Comparison of ENCODE assay signal across 7 cellular contexts in the genomic region with DNA sequence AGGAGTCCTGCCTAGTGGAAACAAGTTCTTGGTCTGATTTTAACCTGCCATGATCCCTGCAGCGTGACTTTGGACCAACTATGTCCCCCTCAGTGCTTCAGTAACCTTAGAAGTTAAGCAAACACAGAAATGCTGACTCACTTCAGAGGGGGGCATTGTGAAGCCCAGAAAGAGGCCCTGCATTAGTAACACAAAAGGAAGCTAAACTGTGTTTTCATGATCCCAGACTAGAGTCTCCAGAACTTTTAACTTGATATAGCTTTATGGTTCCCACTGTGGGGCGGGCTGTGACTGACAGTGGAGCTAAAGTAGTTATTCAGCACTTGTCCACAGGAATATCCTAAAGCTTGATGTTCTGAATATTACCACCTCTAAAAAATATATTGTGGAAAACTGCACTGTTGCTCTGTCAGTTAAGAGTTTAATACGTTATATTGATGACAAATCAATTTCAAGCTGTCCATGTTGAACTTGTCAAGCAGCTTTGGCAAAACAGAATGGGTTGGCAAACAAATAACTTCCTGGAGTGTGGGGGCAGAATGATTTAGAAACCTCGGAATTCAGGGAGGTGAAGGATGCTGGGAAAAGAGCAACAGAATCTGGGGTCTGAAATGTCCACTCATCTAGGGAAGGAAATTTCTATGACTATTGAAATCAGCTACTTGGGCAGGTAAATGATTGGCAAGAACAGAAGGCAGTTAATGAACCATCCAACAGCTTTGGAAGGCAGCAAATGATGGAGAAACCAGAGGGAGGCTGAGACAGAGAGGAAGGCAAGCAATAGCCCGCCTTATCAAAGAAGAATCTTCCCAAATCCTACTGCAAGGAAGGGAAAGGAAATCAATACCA.
A peak's percentile ranks its signal among the peaks of the same experiment; 100 is the strongest.
DNase-seq lines count a peak whose midpoint lies in the region; TF ChIP-seq lines count a peak whose summit lies in the region.

No MANE protein-coding gene starts in this region.

- H4K20me1 ChIP-seq in hepatocyte (ENCODE audit: insufficient read depth, poor library complexity, severe bottlenecking): no peaks in the 10 kb centered on the region

- H3K9me3 ChIP-seq in SJSA1 (replicated peaks) (no peaks in the 10 kb centered on the region), hepatocyte (ENCODE audit: low read depth) (no peaks in the 10 kb centered on the region), suprapubic skin (no peaks in the 10 kb centered on the region)

- H3K4me1 ChIP-seq in SJSA1 (replicated peaks) (peaks cover 16% of the 10 kb centered on the region), hepatocyte (ENCODE audit: insufficient read depth) (peaks cover 16% of the 10 kb centered on the region), suprapubic skin (peaks cover 10% of the 10 kb centered on the region)

- H3K9me2 ChIP-seq in hepatocyte (replicated peaks; ENCODE audit: insufficient read depth): no peaks in the 10 kb centered on the region

- peaks cover 3 to 17% (median 5%) of the 10 kb centered on the region in 3 donors for H3K27me3 Mint-ChIP-seq in immature natural killer cell (ENCODE audit: low read depth in 3 of 3)

- no peaks in the 10 kb centered on the region for H3K4me1 Mint-ChIP-seq in immature natural killer cell

- no peaks in the 10 kb centered on the region for H3K36me3 Mint-ChIP-seq in immature natural killer cell

- peak overlapping the region; percentile 33 for H3K4me2 ChIP-seq in hepatocyte

- H3K79me2 ChIP-seq in hepatocyte: no peaks in the 10 kb centered on the region

- no peak for TF ChIP-seq CTCF in hepatocyte (IDR thresholded peaks at IDR 0.05; ENCODE audit: poor library complexity)
- no peak for TF ChIP-seq CTCF in suprapubic skin (IDR thresholded peaks at IDR 0.05)

- H3K4me3 ChIP-seq in SJSA1: no peak overlapping the region
- no peak overlapping the region for H3K4me3 ChIP-seq in hepatocyte
- no peak overlapping the region for H3K4me3 ChIP-seq in suprapubic skin

- no peaks in the 10 kb centered on the region for H3K9me3 Mint-ChIP-seq in immature natural killer cell

- H3K4me3 Mint-ChIP-seq in immature natural killer cell: no peak overlapping the region

- 45% methylated on average over 5 of the region's 5 CpGs for WGBS in hepatocyte (ENCODE audit: low lambda C conversion rate, missing lambda C conversion rate)
- 49% methylated on average over 5 of the region's 5 CpGs for WGBS in suprapubic skin

- no peak overlapping the region for H2AFZ ChIP-seq in hepatocyte

- DNase-seq in HT-29 (ENCODE audit: low spot score) (peak; percentile 10), SJSA1 (ENCODE audit: low read depth in 1 of 2, low spot score in 2 of 2) (peak; percentile 57 to 74), hepatocyte (ENCODE audit: low spot score) (peak; percentile 66), suprapubic skin (ENCODE audit: low spot score in 2 of 2) (no peak), immature natural killer cell (no peak), cortex of kidney (lab: John Stamatoyannopoulos, UW) (no peak)
- no peak for DNase-seq in activated CD4-positive, CD25-positive, alpha-beta regulatory T cell (lab: John Stamatoyannopoulos, UW)

- no peaks in the 10 kb centered on the region for H3K27me3 ChIP-seq in SJSA1 (replicated peaks)
- no peaks in the 10 kb centered on the region for H3K27me3 ChIP-seq in hepatocyte
- H3K27me3 ChIP-seq in suprapubic skin: no peaks in the 10 kb centered on the region

- H3K27ac Mint-ChIP-seq in immature natural killer cell: no peak overlapping the region

- no peaks in the 10 kb centered on the region for H3K36me3 ChIP-seq in SJSA1
- H3K36me3 ChIP-seq in hepatocyte (replicated peaks; ENCODE audit: insufficient read depth, low read depth): no peaks in the 10 kb centered on the region
- no peaks in the 10 kb centered on the region for H3K36me3 ChIP-seq in suprapubic skin

- TF ChIP-seq POLR2A in suprapubic skin (IDR thresholded peaks at IDR 0.05): no peak

- no peak overlapping the region for H3K27ac ChIP-seq in SJSA1
- H3K27ac ChIP-seq in hepatocyte: peak overlapping the region; percentile 67
- H3K27ac ChIP-seq in suprapubic skin: peak overlapping the region; percentile 20

- no peak for TF ChIP-seq EP300 in suprapubic skin (IDR thresholded peaks at IDR 0.05)

Comparison
In these comparisons a context has a peak if more than half of its experiments do, and no peak if none do; other contexts are left out.
1. DNase-seq: peak in HT-29 (single experiment), SJSA1 (2 of 2) and hepatocyte (single experiment); none in suprapubic skin (0 of 2), immature natural killer cell (0 of 3), cortex of kidney (single experiment) and activated CD4-positive, CD25-positive, alpha-beta regulatory T cell (0 of 4).